ENCODE assay signal across 17 cellular contexts in the genomic region with DNA sequence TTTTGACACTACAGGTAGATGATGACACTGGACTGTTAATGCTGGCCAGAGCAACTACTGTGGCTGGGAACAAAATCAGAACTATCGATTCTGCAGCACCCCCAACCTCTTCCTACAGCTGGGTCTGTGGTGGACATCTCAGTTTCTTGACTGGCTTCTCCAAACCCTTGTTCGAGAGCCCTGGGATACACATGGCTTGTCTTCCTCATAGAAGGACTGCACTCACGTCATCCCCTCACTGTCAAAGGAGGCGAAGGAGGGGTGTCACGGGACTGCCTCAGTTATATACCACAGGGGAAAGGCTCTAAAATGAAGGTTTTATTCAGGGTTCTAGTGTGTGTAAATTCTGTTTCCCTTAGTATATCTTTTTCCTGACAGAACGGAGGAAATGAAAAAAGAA. TPM values are rescaled to one million over a fixed set of nuclear protein-coding genes. Genes with fewer than 3 reads are reported as not detected.
DNase-seq lines count a peak whose midpoint lies in the region; ATAC-seq and TF ChIP-seq lines count a peak whose summit lies in the region.
"Had no signal": no experiment of that assay in that cellular context is flagged by ENCODE, and none has a peak within 500 bp of the region (broad histone marks: within the 10 kb centered on the region; RNA-seq: fewer than 3 reads in every experiment).

No MANE protein-coding gene starts in this region.

- H3K36me3 ChIP-seq in breast epithelium (no peaks in the 10 kb centered on the region), mammary epithelial cell (ENCODE audit: insufficient read depth, low read length) (peaks cover 29% of the 10 kb centered on the region), heart right ventricle (peaks cover 0 to 64% (median 0%) of the 10 kb centered on the region in 9 donors), uterus (no peaks in the 10 kb centered on the region), lower lobe of right lung (peaks cover 44% of the 10 kb centered on the region)

- no peak overlapping the region for H3K9ac ChIP-seq in mammary epithelial cell (ENCODE audit: insufficient read depth, low read length)

- in situ Hi-C loops in mammary epithelial cell (cut with MboI; ENCODE audit: low sequenced_read_pairs in 2 of 2) = no loop called here

- H3K27me3 ChIP-seq in breast epithelium (no peaks in the 10 kb centered on the region), mammary epithelial cell (ENCODE audit: insufficient read depth, low read length) (no peaks in the 10 kb centered on the region), heart right ventricle (no peaks in the 10 kb centered on the region), uterus (no peaks in the 10 kb centered on the region), lower lobe of right lung (ENCODE audit: low read depth) (no peaks in the 10 kb centered on the region)
- H3K27me3 ChIP-seq: SJCRH30 had no signal

- 95% methylated on average over 6 of the region's 6 CpGs for WGBS in mammary epithelial cell (ENCODE audit: low coverage, missing lambda C conversion rate)
- 72 to 77% methylated on average over 6 of the region's 6 CpGs for WGBS in heart right ventricle, 2 donors

- no peak overlapping the region for H3K4me2 ChIP-seq in mammary epithelial cell (ENCODE audit: insufficient read depth, low read depth, low read length)

- BruUV-seq in mammary epithelial cell (replicated peaks; lab: Mats Ljungman, UMichigan) = no TSS peak

- H3K79me2 ChIP-seq in mammary epithelial cell (ENCODE audit: insufficient read depth, low read length) = peaks cover 89% of the 10 kb centered on the region

- peaks cover 4% of the 10 kb centered on the region for H4K20me1 ChIP-seq in mammary epithelial cell (ENCODE audit: insufficient read depth, low read length)

- H3K27ac ChIP-seq in breast epithelium (peak overlapping the region; percentile 37 to 59), mammary epithelial cell (ENCODE audit: insufficient read depth, low read depth, low read length) (no peak overlapping the region), heart right ventricle (peak overlapping the region; percentile 49 to 88 (median 79)), uterus (peak overlapping the region; percentile 64 to 70), lower lobe of right lung (no peak overlapping the region)
- H3K27ac ChIP-seq: C4-2B, SJCRH30 had no signal

- H3K4me3 ChIP-seq in breast epithelium = no peak overlapping the region
- H3K4me3 ChIP-seq in mammary epithelial cell (replicated peaks in 1 of 3; ENCODE audit: insufficient read depth in 1 of 3, low read depth in 2 of 3, low read length in 3 of 3) = no peak overlapping the region
- H3K4me3 ChIP-seq in heart right ventricle = no peak overlapping the region
- H3K4me3 ChIP-seq in uterus = no peak overlapping the region
- no peak overlapping the region for H3K4me3 ChIP-seq in lower lobe of right lung
- H3K4me3 ChIP-seq: SJCRH30 had no signal

- ATAC-seq in heart right ventricle (peak in 6 of 8 donors; percentile 21 to 52 (median 46)), GM18858 (IDR thresholded peaks at IDR 0.05; ENCODE audit: unreplicated experiment) (no peak), lower lobe of right lung (no peak)

- TF ChIP-seq POLR2A in breast epithelium (IDR thresholded peaks at IDR 0.05) (no peak), uterus (IDR thresholded peaks at IDR 0.05) (no peak)

- DNase-seq in breast epithelium (ENCODE audit: low spot score in 2 of 2) = no peak
- DNase-seq in mammary epithelial cell = no peak
- DNase-seq in heart right ventricle = no peak
- DNase-seq in pons (ENCODE audit: low spot score) = peak; percentile 44
- DNase-seq in uterus = no peak
- no peak for DNase-seq in lower lobe of right lung
- no peak for DNase-seq in DMS79 (lab: John Stamatoyannopoulos, UW)
- DNase-seq: activated B cell treated with CpG ODN at 0.5 μM for 24 hours; activated effector memory CD4-positive, alpha-beta T cell treated with anti-CD3 and anti-CD28 coated beads, Interleukin-2, amount 50 U/mL, for 16 hours; KBM-7; NCI-H2029 treated with DMSO at 0.1 percent for 48 hours; NCI-H524 treated with DMSO at 0.1 percent for 48 hours; OCI-M1; retina; SJCRH30 had no signal

- dilution Hi-C loops in mammary epithelial cell (cut with HindIII; ENCODE audit: low sequenced_read_pairs) = no loop called here

- intact Hi-C loops in breast epithelium (cut with DNase I; ENCODE audit: low total_unique reads) = no loop called here
- intact Hi-C loops in mammary epithelial cell (cut with micrococcal nuclease) = no loop called here
- intact Hi-C loops in heart right ventricle (cut with DNase I) = loop anchor here in 1 of 10 donors (10.0 kb wide), 1 partner anchor 69 kb away; a partner anchor contains a TSS
- intact Hi-C loops in uterus (cut with DNase I; ENCODE audit: low total_unique reads) = no loop called here
- intact Hi-C loops in lower lobe of right lung (cut with DNase I) = no loop called here

- H2AFZ ChIP-seq in mammary epithelial cell (ENCODE audit: low read depth, low read length) = no peak overlapping the region

- H3K9me3 ChIP-seq in breast epithelium = no peaks in the 10 kb centered on the region
- no peaks in the 10 kb centered on the region for H3K9me3 ChIP-seq in mammary epithelial cell (replicated peaks; ENCODE audit: insufficient read depth, low read length)
- H3K9me3 ChIP-seq in heart right ventricle = peaks cover 0 to 7% (median 0%) of the 10 kb centered on the region in 11 donors
- no peaks in the 10 kb centered on the region for H3K9me3 ChIP-seq in uterus
- no peaks in the 10 kb centered on the region for H3K9me3 ChIP-seq in lower lobe of right lung
- H3K9me3 ChIP-seq: SJCRH30 had no signal

- TF ChIP-seq CTCF in breast epithelium (IDR thresholded peaks at IDR 0.05) (no peak), mammary epithelial cell (conservative IDR thresholded peaks at IDR 0.05 in 1 of 2, IDR thresholded peaks at IDR 0.05 in 1 of 2; ENCODE audit: extremely low read depth in 1 of 2, insufficient read depth in 1 of 2, low read depth in 1 of 2, low read length in 2 of 2) (no peak), heart right ventricle (IDR thresholded peaks at IDR 0.05) (no peak), uterus (IDR thresholded peaks at IDR 0.05) (no peak), lower lobe of right lung (IDR thresholded peaks at IDR 0.05) (no peak)

- H3K4me1 ChIP-seq in breast epithelium = no peaks in the 10 kb centered on the region
- no peaks in the 10 kb centered on the region for H3K4me1 ChIP-seq in mammary epithelial cell (ENCODE audit: insufficient read depth, low read length)
- peaks cover 18 to 73% (median 61%) of the 10 kb centered on the region in 9 donors for H3K4me1 ChIP-seq in heart right ventricle
- no peaks in the 10 kb centered on the region for H3K4me1 ChIP-seq in uterus
- H3K4me1 ChIP-seq in lower lobe of right lung = peaks cover 24% of the 10 kb centered on the region

- CTCF ChIA-PET in mammary epithelial cell (lab: Charles Lee; ENCODE audit: low non-redundant PET) = no interaction called here

RNA-seq across cellular contexts. Expression of a gene that starts 44.9 kb away (rescaled TPM):
- total RNA-seq in breast epithelium = 10 to 100 TPM; 41.1 to 49.2 (median 47.5) TPM
- 100 to 1,000 TPM in 1 of 2 donors, 10 to 100 TPM in 1; 33.5 to 125 TPM for total RNA-seq in mammary epithelial cell
- 43.8 TPM for polyA plus RNA-seq in mammary epithelial cell
- 69.6 TPM for polyA minus RNA-seq in mammary epithelial cell
- 10 to 100 TPM; 33.7 to 78.3 (median 62.7) TPM for total RNA-seq in heart right ventricle
- 10 to 100 TPM; 16.0 to 21.4 TPM for polyA plus RNA-seq in heart right ventricle
- total RNA-seq in uterus = 10 to 100 TPM; 47.9 to 99.2 (median 62.5) TPM
- 58.6 TPM for total RNA-seq in lower lobe of right lung

Comparison
In these comparisons a context has a peak if more than half of its experiments do, and no peak if none do; other contexts are left out.
1. H3K27ac ChIP-seq: peak in breast epithelium (2 of 2), heart right ventricle (10 of 10) and uterus (2 of 2); none in mammary epithelial cell (single experiment) and lower lobe of right lung (single experiment).
2. ATAC-seq: peak in heart right ventricle (6 of 8); none in GM18858 (single experiment) and lower lobe of right lung (0 of 2).